Comparison of ENCODE assay signal across 1 cellular context in genomic region chr9:76651114-76651697, GRCh38.
TF ChIP-seq lines count a peak whose summit lies in the region.

No MANE protein-coding gene starts in this region.

TF ChIP-seq in K562, 482 proteins besides CTCF, POLR2A, EP300 and RAD21 (continued from another document):
- TF ChIP-seq ZBTB40 (IDR thresholded peaks at IDR 0.05) (no peak), ZBTB40 (CRISPR knock-in tag; IDR thresholded peaks at IDR 0.05) (no peak), RFX5 (IDR thresholded peaks at IDR 0.05; ENCODE audit: low read depth, low read length) (no peak), GABPB1 (CRISPR knock-in tag; IDR thresholded peaks at IDR 0.05) (no peak), NEUROD1 (IDR thresholded peaks at IDR 0.05; ENCODE audit: borderline replicate concordance, low read depth, low read length, partially characterized antibody) (no peak), BRD9 (IDR thresholded peaks at IDR 0.05; ENCODE audit: low read depth, partially characterized antibody) (no peak), EWSR1 (IDR thresholded peaks at IDR 0.05; ENCODE audit: borderline replicate concordance, low read depth, partially characterized antibody) (no peak), E4F1 (CRISPR knock-in tag; IDR thresholded peaks at IDR 0.05; ENCODE audit: borderline replicate concordance) (no peak), NFRKB (IDR thresholded peaks at IDR 0.05; ENCODE audit: low read depth) (no peak), ZBTB12 (CRISPR knock-in tag; IDR thresholded peaks at IDR 0.05) (no peak), SMAD3 (CRISPR knock-in tag; conservative IDR thresholded peaks at IDR 0.05) (no peak)
